In genomic region chr10:124667425-124668130, GRCh38 we compare ENCODE assay signal across 1 cellular context.
TF ChIP-seq lines count a peak whose summit lies in the region.

No MANE protein-coding gene starts in this region.

TF ChIP-seq in GM23338, 12 proteins besides CTCF, POLR2A, EP300 and RAD21 (continued from another document):
- TF ChIP-seq ZNF462 (CRISPR knock-in tag; IDR thresholded peaks at IDR 0.05) (no peak), ZNF114 (CRISPR knock-in tag; IDR thresholded peaks at IDR 0.05) (no peak), NANOG (IDR thresholded peaks at IDR 0.05; ENCODE audit: borderline replicate concordance) (no peak), ZNF331 (CRISPR knock-in tag; IDR thresholded peaks at IDR 0.05; ENCODE audit: low read depth) (no peak), EZH2phosphoT487 (IDR thresholded peaks at IDR 0.05; ENCODE audit: unreplicated experiment) (no peak), EZH2 (IDR thresholded peaks at IDR 0.05; ENCODE audit: low read depth, unreplicated experiment) (no peak), POLR2AphosphoS5 (IDR thresholded peaks at IDR 0.05; ENCODE audit: low read depth) (no peak), JUNB (IDR thresholded peaks at IDR 0.05; ENCODE audit: unreplicated experiment) (no peak), STAT1 (IDR thresholded peaks at IDR 0.05; ENCODE audit: unreplicated experiment) (no peak)
